In genomic region chrX:41877167-41877566, GRCh38 we compare ENCODE assay signal across 26 cellular contexts.
"Had no signal": no experiment of that assay in that cellular context is flagged by ENCODE, and none has a peak within 500 bp of the region (broad histone marks: within the 10 kb centered on the region; RNA-seq: fewer than 3 reads in every experiment).

No MANE protein-coding gene starts in this region.

- H3K4me3 Mint-ChIP-seq: activated CD8-positive, alpha-beta T cell treated with anti-CD3 and anti-CD28 coated beads, Interleukin-2, amount 10 ng/mL, durations not matched to agents 7 days and 5 days; activated naive CD8-positive, alpha-beta T cell treated with anti-CD3 and anti-CD28 coated beads, Interleukin-2, amount 10 ng/mL, durations not matched to agents 7 days and 5 days; T-helper 1 cell treated with Interleukin-12 subunit alpha and Interleukin-12 subunit beta and Interleukin-4 antibody, amounts not matched to agents 30 μg/mL and 1 μg/mL, for 36 hours; WTC11 had no signal

- H3K27me3 Mint-ChIP-seq: activated naive CD8-positive, alpha-beta T cell treated with anti-CD3 and anti-CD28 coated beads, Interleukin-2, amount 10 ng/mL, durations not matched to agents 7 days and 5 days had no signal

- DNase-seq: activated CD4-positive, alpha-beta T cell treated with anti-CD3 and anti-CD28 coated beads for 48 hours; activated CD4-positive, alpha-beta T cell treated with anti-CD3 and anti-CD28 coated beads, Interleukin-2, amount 50 U/mL, for 4 hours; activated CD4-positive, CD25-positive, alpha-beta regulatory T cell treated with anti-CD3 and anti-CD28 coated beads, Interleukin-2, amount 50 U/mL, for 72 hours; activated CD8-positive, alpha-beta memory T cell treated with anti-CD3 and anti-CD28 coated beads, Interleukin-2, amount 50 U/mL, for 48 hours; activated CD8-positive, alpha-beta T cell treated with anti-CD3 and anti-CD28 coated beads, Interleukin-2, amount 10 ng/mL, durations not matched to agents 7 days and 5 days; activated effector memory CD4-positive, alpha-beta T cell treated with anti-CD3 and anti-CD28 coated beads, Interleukin-2, amount 50 U/mL, for 16 hours; activated naive CD4-positive, alpha-beta T cell treated with Interleukin-2 at 50 U/mL for 16 hours; activated naive CD8-positive, alpha-beta T cell treated with anti-CD3 and anti-CD28 coated beads, Interleukin-2, amount 10 ng/mL, durations not matched to agents 7 days and 5 days; activated T-cell treated with anti-CD3 and anti-CD28 coated beads, Interleukin-2, amount 50 U/mL, for 1 hour; aorta; caudate nucleus; NCI-H1092; NCI-H1417 treated with DMSO at 0.1 percent for 48 hours; NCI-H1694; NCI-H2029; NCI-H2107; NCI-H2171 treated with DMSO at 0.1 percent for 48 hours; NCI-H510A treated with DMSO at 0.1 percent for 48 hours; NCI-H69; NK-92 treated with Interleukin-12 subunit alpha and Interleukin-12 subunit beta, amount 100 ng/mL, for 24 hours; SHP77; T-helper 9 cell had no signal

- H3K9me3 ChIP-seq: breast epithelium had no signal

- ATAC-seq: activated CD8-positive, alpha-beta T cell treated with anti-CD3 and anti-CD28 coated beads, Interleukin-2, amount 10 ng/mL, durations not matched to agents 7 days and 5 days; WTC11 had no signal

- H3K36me3 Mint-ChIP-seq: WTC11 had no signal

- H3K27ac Mint-ChIP-seq: activated CD8-positive, alpha-beta T cell treated with anti-CD3 and anti-CD28 coated beads, Interleukin-2, amount 10 ng/mL, durations not matched to agents 7 days and 5 days; activated naive CD8-positive, alpha-beta T cell treated with anti-CD3 and anti-CD28 coated beads, Interleukin-2, amount 10 ng/mL, durations not matched to agents 7 days and 5 days; T-helper 1 cell treated with Interleukin-12 subunit alpha and Interleukin-12 subunit beta and Interleukin-4 antibody, amounts not matched to agents 30 μg/mL and 1 μg/mL, for 36 hours; WTC11 had no signal

- H3K4me3 ChIP-seq: breast epithelium had no signal

- H3K9me3 Mint-ChIP-seq: activated naive CD8-positive, alpha-beta T cell treated with anti-CD3 and anti-CD28 coated beads, Interleukin-2, amount 10 ng/mL, durations not matched to agents 7 days and 5 days; T-helper 1 cell treated with Interleukin-12 subunit alpha and Interleukin-12 subunit beta and Interleukin-4 antibody, amounts not matched to agents 30 μg/mL and 1 μg/mL, for 36 hours had no signal

- H3K4me1 ChIP-seq: breast epithelium had no signal

- H3K27ac ChIP-seq: breast epithelium, KMS-11 had no signal

- H3K36me3 ChIP-seq: breast epithelium had no signal
